Comparison of ENCODE assay signal across 21 cellular contexts in the genomic region with DNA sequence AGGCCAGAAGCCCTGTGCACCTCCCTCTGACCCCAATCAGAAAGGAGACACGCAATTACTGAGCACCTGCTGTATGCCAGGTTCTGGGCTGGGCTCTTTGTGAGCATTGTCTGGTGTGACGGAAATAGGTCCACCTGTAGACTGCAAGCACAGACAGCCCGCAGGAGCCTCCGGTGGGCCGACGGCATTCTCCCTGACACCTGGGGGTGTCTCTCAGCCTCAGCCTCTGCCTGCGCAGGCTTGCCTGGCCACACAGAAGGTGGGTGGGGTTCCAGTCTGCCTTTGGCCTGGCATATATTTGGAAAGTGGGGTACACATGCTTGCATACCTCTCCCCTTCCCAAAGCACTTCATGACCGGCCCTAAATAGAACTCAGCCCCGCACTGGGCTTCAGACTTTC.
DNase-seq lines count a peak whose midpoint lies in the region; FAIRE-seq and TF ChIP-seq lines count a peak whose summit lies in the region.
"Had no signal": no experiment of that assay in that cellular context is flagged by ENCODE, and none has a peak within 500 bp of the region (broad histone marks: within the 10 kb centered on the region; RNA-seq: fewer than 3 reads in every experiment).

No MANE protein-coding gene starts in this region.

- no peak overlapping the region for H3K4me3 Mint-ChIP-seq in brain
- H3K4me3 Mint-ChIP-seq: CD4-positive, CD25-positive, alpha-beta regulatory T cell; CD8-positive, alpha-beta memory T cell; H9 had no signal

- peak overlapping the region; percentile 21; the same call in 1 of the 2 replicates for H2BK20ac ChIP-seq in H1 (ENCODE audit: low read length)

- no peaks in the 10 kb centered on the region for H3K36me3 Mint-ChIP-seq in brain
- H3K36me3 Mint-ChIP-seq: CD4-positive, CD25-positive, alpha-beta regulatory T cell; CD8-positive, alpha-beta memory T cell had no signal

- no peak for TF ChIP-seq EP300 in H1 (IDR thresholded peaks at IDR 0.05; ENCODE audit: borderline replicate concordance in 1 of 2, low read depth in 2 of 2, low read length in 2 of 2)

- TF ChIP-seq CTCF in brain (conservative IDR thresholded peaks at IDR 0.05): no peak
- no peak for TF ChIP-seq CTCF in H1 (IDR thresholded peaks at IDR 0.05; ENCODE audit: control extremely low read depth in 1 of 3, insufficient read depth in 1 of 3, low read depth in 1 of 3, low read length in 3 of 3)
- TF ChIP-seq CTCF in GM10248 (IDR thresholded peaks at IDR 0.05; ENCODE audit: control extremely low read depth, extremely low read depth, low read depth, missing control alignments): no peak

- H3K79me1 ChIP-seq in H1 (ENCODE audit: low read depth, low read length) (no peaks in the 10 kb centered on the region), neuronal stem cell (ENCODE audit: low read depth, low read length) (no peaks in the 10 kb centered on the region)

- CTCF ChIA-PET in H1 (lab: Charles Lee; ENCODE audit: partially characterized antibody) (interaction anchor here (1.1 to 6.7 kb wide), 12 partner anchors 11 to 362 kb away, joined by 3 to 94 read pairs (median 16); no protein-coding TSS in a partner anchor), GM10248 (lab: Yijun Ruan, JAX) (no interaction called here)

- no peak overlapping the region for H2BK15ac ChIP-seq in H1 (ENCODE audit: low read length)
- H2BK15ac ChIP-seq in neuronal stem cell (ENCODE audit: low read length): no peak overlapping the region

- no peaks in the 10 kb centered on the region for H3K9me3 ChIP-seq in H1 (ENCODE audit: insufficient read depth in 2 of 2, low read depth in 1 of 2, low read length in 1 of 2)
- H3K9me3 ChIP-seq in neuronal stem cell (replicated peaks in 1 of 2; ENCODE audit: control insufficient read depth in 2 of 2, insufficient read depth in 1 of 2, low read depth in 1 of 2, low read length in 2 of 2): peaks cover 0 to 2% of the 10 kb centered on the region in 2 donors
- H3K9me3 ChIP-seq in HAP-1: no peaks in the 10 kb centered on the region
- H3K9me3 ChIP-seq: BE2C, Caco-2 had no signal

- H3K36me3 ChIP-seq in H1 (ENCODE audit: control insufficient read depth in 2 of 4, insufficient read depth in 4 of 4, low read length in 3 of 4): no peaks in the 10 kb centered on the region
- H3K36me3 ChIP-seq in neuronal stem cell (replicated peaks in 1 of 2; ENCODE audit: control insufficient read depth in 2 of 2, insufficient read depth in 2 of 2, low read length in 2 of 2): no peaks in the 10 kb centered on the region
- H3K36me3 ChIP-seq in HAP-1 (replicated peaks): no peaks in the 10 kb centered on the region
- H3K36me3 ChIP-seq: BE2C had no signal

- H3K9ac ChIP-seq in H1 (replicated peaks in 1 of 4; ENCODE audit: extremely low read depth in 1 of 4, low read depth in 3 of 4, low read length in 3 of 4): no peak overlapping the region
- no peak overlapping the region for H3K9ac ChIP-seq in neuronal stem cell (ENCODE audit: low read depth, low read length, poor library complexity)

- H3K4me1 ChIP-seq in H1 (replicated peaks in 1 of 4; ENCODE audit: control insufficient read depth in 3 of 4, insufficient read depth in 4 of 4, low read length in 3 of 4): peaks cover 0 to 8% (median 2%) of the 10 kb centered on the region in 4 experiments; a peak in 4 of 7 replicates
- peaks cover 2% of the 10 kb centered on the region in 2 donors for H3K4me1 ChIP-seq in neuronal stem cell (ENCODE audit: control insufficient read depth in 2 of 2, insufficient read depth in 1 of 2, low read depth in 1 of 2, low read length in 2 of 2)
- no peaks in the 10 kb centered on the region for H3K4me1 ChIP-seq in HAP-1
- H3K4me1 ChIP-seq: BE2C, Caco-2 had no signal

- H4K20me1 ChIP-seq in H1 (replicated peaks in 1 of 2; ENCODE audit: control insufficient read depth in 1 of 2, insufficient read depth in 2 of 2, low read length in 2 of 2): no peaks in the 10 kb centered on the region

- no peaks in the 10 kb centered on the region for H3K79me2 ChIP-seq in H1 (ENCODE audit: control insufficient read depth in 1 of 2, insufficient read depth in 2 of 2, low read length in 2 of 2)

- WGBS in H1 (ENCODE audit: extremely low coverage in 1 of 2, insufficient coverage in 1 of 2, insufficient read length in 1 of 2, insufficient replicate concordance in 2 of 2, low coverage in 1 of 2, low lambda C conversion rate in 2 of 2, missing lambda C conversion rate in 1 of 2), 2 experiments: 89% methylated on average over 9 of the region's 9 CpGs; no CpG with 5 or more reads in 1 of the 2 experiments
- no CpG with 5 or more reads among the region's 9 CpGs for WGBS in neuronal stem cell (ENCODE audit: extremely low coverage in 2 of 2, insufficient read length in 2 of 2, insufficient replicate concordance in 1 of 2), 2 donors

- H2BK120ac ChIP-seq in H1 (replicated peaks; ENCODE audit: low read depth, low read length) (no peak overlapping the region), neuronal stem cell (ENCODE audit: low read depth, low read length) (no peak overlapping the region)

- H3K4me1 Mint-ChIP-seq in brain: peaks cover 23% of the 10 kb centered on the region
- H3K4me1 Mint-ChIP-seq: CD4-positive, CD25-positive, alpha-beta regulatory T cell; CD8-positive, alpha-beta memory T cell had no signal

- H2BK12ac ChIP-seq in H1 (ENCODE audit: low read depth, low read length): no peak overlapping the region
- no peak overlapping the region for H2BK12ac ChIP-seq in neuronal stem cell (ENCODE audit: low read length)

- H3K27ac ChIP-seq in H1 (ENCODE audit: low read depth, low read length): no peak overlapping the region
- H3K27ac ChIP-seq in neuronal stem cell (replicated peaks; ENCODE audit: low read length): no peak overlapping the region
- H3K27ac ChIP-seq: HL-60 had no signal

- no peak overlapping the region for H3K14ac ChIP-seq in H1 (ENCODE audit: insufficient read length)
- H3K14ac ChIP-seq in neuronal stem cell (ENCODE audit: low read length): no peak overlapping the region

- no peak overlapping the region for H3K4me3 ChIP-seq in H1 (ENCODE audit: extremely low read depth in 1 of 4, insufficient read depth in 2 of 4, low read depth in 3 of 4, low read length in 4 of 4)
- H3K4me3 ChIP-seq in neuronal stem cell (ENCODE audit: low read length in 2 of 2): no peak overlapping the region
- no peak overlapping the region for H3K4me3 ChIP-seq in HAP-1
- H3K4me3 ChIP-seq: K562 had no signal

- H3K23me2 ChIP-seq in H1 (ENCODE audit: low read depth, low read length): no peaks in the 10 kb centered on the region; the same call in 1 of the 2 replicates

- H3K23ac ChIP-seq in H1 (ENCODE audit: insufficient read length) (no peak overlapping the region), neuronal stem cell (ENCODE audit: low read depth, low read length, poor library complexity) (peak overlapping the region; percentile 5)

- POLR2A ChIA-PET in H1 (lab: Charles Lee; ENCODE audit: partially characterized antibody) (no interaction called here), GM10248 (lab: Yijun Ruan, JAX) (no interaction called here)

- H2AK5ac ChIP-seq in H1 (ENCODE audit: low read depth, low read length) (no peak overlapping the region), neuronal stem cell (ENCODE audit: low read depth, low read length) (peak overlapping the region; percentile 77)

- peak overlapping the region in 3 of 5 experiments; percentile 15 to 53 (median 39) for H3K27ac Mint-ChIP-seq in brain
- H3K27ac Mint-ChIP-seq: CD4-positive, CD25-positive, alpha-beta regulatory T cell; CD8-positive, alpha-beta memory T cell had no signal

- in situ Hi-C loops in HAP-1 (cut with MboI; ENCODE audit: low sequenced_read_pairs): no loop called here

- peaks cover 0 to 3% (median 0%) of the 10 kb centered on the region in 5 experiments for H3K9me3 Mint-ChIP-seq in brain
- H3K9me3 Mint-ChIP-seq: H9 had no signal

- no peak for TF ChIP-seq POLR2A in H1 (IDR thresholded peaks at IDR 0.05; ENCODE audit: control extremely low read depth in 1 of 2, low read depth in 2 of 2, low read length in 2 of 2)

- peaks cover 7% of the 10 kb centered on the region for H3K27me3 Mint-ChIP-seq in brain
- H3K27me3 Mint-ChIP-seq: CD4-positive, CD25-positive, alpha-beta regulatory T cell had no signal

- no peak overlapping the region for H3K4me2 ChIP-seq in H1 (ENCODE audit: insufficient read depth in 1 of 2, low read depth in 2 of 2, low read length in 2 of 2)
- H3K4me2 ChIP-seq in neuronal stem cell (ENCODE audit: insufficient read depth, low read length, poor library complexity, severe bottlenecking): no peak overlapping the region

- H3K4ac ChIP-seq in H1 (replicated peaks; ENCODE audit: insufficient read length, low read depth, low read length) (no peak overlapping the region), neuronal stem cell (ENCODE audit: low read length) (no peak overlapping the region)

- H2BK5ac ChIP-seq in H1 (ENCODE audit: low read depth, low read length): no peak overlapping the region
- H2BK5ac ChIP-seq in neuronal stem cell (ENCODE audit: low read length): no peak overlapping the region

- H4K5ac ChIP-seq in H1 (ENCODE audit: insufficient read length, low read depth, low read length): no peak overlapping the region

- H3K18ac ChIP-seq in H1 (ENCODE audit: extremely low read depth, low read length): no peak overlapping the region
- peak overlapping the region; percentile 61 for H3K18ac ChIP-seq in neuronal stem cell (ENCODE audit: low read length)

- 0 out of 7 replicates have a peak, but pooled peaks cover 0 to 3% (median 0%) of the 10 kb centered on the region in 4 experiments for H3K27me3 ChIP-seq in H1 (replicated peaks in 1 of 4; ENCODE audit: control insufficient read depth in 3 of 4, extremely low read depth in 1 of 4, insufficient read depth in 3 of 4, low read length in 3 of 4)
- peaks cover 0 to 18% (median 0%) of the 10 kb centered on the region in 3 experiments for H3K27me3 ChIP-seq in neuronal stem cell (ENCODE audit: control insufficient read depth in 3 of 3, insufficient read depth in 3 of 3, low read depth in 1 of 3, low read length in 3 of 3)
- no peaks in the 10 kb centered on the region for H3K27me3 ChIP-seq in HAP-1 (ENCODE audit: low read depth)
- H3K27me3 ChIP-seq: BE2C had no signal

- no peak for FAIRE-seq in H1 (lab: Jason Lieb, UNC)
- FAIRE-seq: HTR-8/SVneo, K562 had no signal

- H3K56ac ChIP-seq in H1 (replicated peaks; ENCODE audit: insufficient read length, low read depth, low read length): no peak overlapping the region

- TF ChIP-seq RAD21 in H1 (IDR thresholded peaks at IDR 0.05 in 1 of 2, conservative IDR thresholded peaks at IDR 0.05 in 1 of 2; ENCODE audit: low read depth in 2 of 2, low read length in 2 of 2): no peak

- H2AFZ ChIP-seq in H1 (ENCODE audit: low read length): no peak overlapping the region
- no peak overlapping the region for H2AFZ ChIP-seq in neuronal stem cell (ENCODE audit: low read length)

- H4K91ac ChIP-seq in H1 (replicated peaks; ENCODE audit: insufficient read length, low read length) (no peak overlapping the region), neuronal stem cell (ENCODE audit: low read depth, low read length, poor library complexity) (no peak overlapping the region)

- DNase-seq in activated CD8-positive, alpha-beta memory T cell treated with anti-CD3 and anti-CD28 coated beads, Interleukin-2, amount 50 U/mL, for 48 hours: peak; percentile 1
- DNase-seq in activated CD8-positive, alpha-beta memory T cell treated with anti-CD3 and anti-CD28 coated beads, Interleukin-2, amount 50 U/mL, for 4 hours: no peak
- DNase-seq in H1 (ENCODE audit: low read depth in 1 of 2, low spot score in 2 of 2) (no peak), neuronal stem cell (ENCODE audit: low spot score) (no peak), HAP-1 (ENCODE audit: low spot score in 2 of 2) (no peak), GM10248 (ENCODE audit: extremely low spot score) (no peak)
- DNase-seq: BE2C; C1 segment of cervical spinal cord; Caco-2; CD4-positive, CD25-positive, alpha-beta regulatory T cell; CD8-positive, alpha-beta memory T cell; DMS153; DMS79; GDM1; GOT3; H9; IMR-90 had no signal

- H4K8ac ChIP-seq in H1 (ENCODE audit: extremely low read depth, insufficient read depth, low read length): no peak overlapping the region; the same call in 1 of the 2 replicates
- H4K8ac ChIP-seq in neuronal stem cell (ENCODE audit: low read depth, low read length): no peak overlapping the region
